ENCODE assay signal across 16 cellular contexts in the genomic region with DNA sequence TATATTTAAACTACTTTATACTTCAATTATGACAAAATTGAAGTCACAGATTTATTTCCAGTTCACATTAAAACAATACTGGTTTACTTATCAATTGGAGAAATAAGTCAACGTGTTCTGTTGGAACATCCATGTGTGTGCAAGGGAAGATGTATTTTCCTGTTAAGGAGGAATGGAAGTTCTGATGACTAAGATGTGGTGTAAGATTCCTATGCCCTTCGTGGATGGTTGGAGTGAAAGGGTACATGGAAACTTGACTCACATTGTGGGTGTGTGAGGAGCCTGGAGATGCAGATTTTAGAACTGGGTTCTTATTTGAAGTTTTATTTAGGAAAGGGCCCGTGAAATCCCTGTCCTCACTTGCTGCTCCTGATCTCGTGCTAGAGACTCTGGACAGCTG.
DNase-seq lines count a peak whose midpoint lies in the region; TF ChIP-seq lines count a peak whose summit lies in the region.
"Had no signal": no experiment of that assay in that cellular context is flagged by ENCODE, and none has a peak within 500 bp of the region (broad histone marks: within the 10 kb centered on the region; RNA-seq: fewer than 3 reads in every experiment).

No MANE protein-coding gene starts in this region.

- no peaks in the 10 kb centered on the region for H3K9me3 Mint-ChIP-seq in activated naive CD8-positive, alpha-beta T cell treated with anti-CD3 and anti-CD28 coated beads for 36 hours

- no peak overlapping the region for H3K27ac Mint-ChIP-seq in activated naive CD8-positive, alpha-beta T cell treated with anti-CD3 and anti-CD28 coated beads for 36 hours

- H3K27ac ChIP-seq in osteoblast (ENCODE audit: low read depth, low read length): no peak overlapping the region
- no peak overlapping the region for H3K27ac ChIP-seq in Karpas-422 (ENCODE audit: low read length)
- no peak overlapping the region for H3K27ac ChIP-seq in coronary artery

- no peaks in the 10 kb centered on the region for H3K9me2 ChIP-seq in Karpas-422 (replicated peaks; ENCODE audit: insufficient read depth, low read length)

- no peak overlapping the region for H3K9ac ChIP-seq in Karpas-422 (ENCODE audit: low read length)

- H3K36me3 Mint-ChIP-seq in activated naive CD8-positive, alpha-beta T cell treated with anti-CD3 and anti-CD28 coated beads for 36 hours: no peaks in the 10 kb centered on the region

- no peaks in the 10 kb centered on the region for H3K9me3 ChIP-seq in osteoblast (ENCODE audit: low read depth, low read length)
- H3K9me3 ChIP-seq in Karpas-422 (ENCODE audit: low read length): no peaks in the 10 kb centered on the region

- DNase-seq in AG08395 (ENCODE audit: low spot score): peak; percentile 20
- DNase-seq in HT1080 (ENCODE audit: low read depth): peak; percentile 55
- DNase-seq in epithelial cell of esophagus (ENCODE audit: low read depth): peak; percentile 42
- DNase-seq in osteoblast (ENCODE audit: insufficient read length, low spot score, missing footprints): peak; percentile 79
- no peak for DNase-seq in NCI-H82 treated with DMSO at 0.1 percent for 48 hours (lab: John Stamatoyannopoulos, UW; ENCODE audit: unreplicated experiment)
- no peak for DNase-seq in Karpas-422
- no peak for DNase-seq in coronary artery (ENCODE audit: low spot score)
- no peak for DNase-seq in activated naive CD8-positive, alpha-beta T cell treated with anti-CD3 and anti-CD28 coated beads for 36 hours
- DNase-seq: AML-193, DMS79, GOT3, Kasumi-1, NCI-H1417, NCI-H2029, NCI-H2171 treated with DMSO at 0.1 percent for 48 hours, NCI-H510A had no signal

- H3K4me2 ChIP-seq in osteoblast (ENCODE audit: insufficient read depth, low read length) (no peak overlapping the region), Karpas-422 (ENCODE audit: low read depth, low read length, poor library complexity, severe bottlenecking) (no peak overlapping the region)

- H3K4me3 Mint-ChIP-seq in activated naive CD8-positive, alpha-beta T cell treated with anti-CD3 and anti-CD28 coated beads for 36 hours: no peak overlapping the region

- no peaks in the 10 kb centered on the region for H3K79me2 ChIP-seq in osteoblast (ENCODE audit: insufficient read depth, low read length)
- H3K79me2 ChIP-seq in Karpas-422 (ENCODE audit: low read length): no peaks in the 10 kb centered on the region

- H4K20me1 ChIP-seq in osteoblast (ENCODE audit: insufficient read depth, low read length) (no peaks in the 10 kb centered on the region), Karpas-422 (ENCODE audit: insufficient read depth, low read depth, low read length) (no peaks in the 10 kb centered on the region)

- H3K27me3 Mint-ChIP-seq in activated naive CD8-positive, alpha-beta T cell treated with anti-CD3 and anti-CD28 coated beads for 36 hours: no peaks in the 10 kb centered on the region

- no peaks in the 10 kb centered on the region for H3K27me3 ChIP-seq in osteoblast (ENCODE audit: insufficient read depth, low read length)
- H3K27me3 ChIP-seq in Karpas-422 (ENCODE audit: low read length): no peaks in the 10 kb centered on the region

- H3K36me3 ChIP-seq in osteoblast (ENCODE audit: insufficient read depth, low read length) (no peaks in the 10 kb centered on the region), Karpas-422 (ENCODE audit: insufficient read depth, low read length) (no peaks in the 10 kb centered on the region)

- no peak overlapping the region for H3K4me3 ChIP-seq in epithelial cell of esophagus (ENCODE audit: low read length)
- no peak overlapping the region for H3K4me3 ChIP-seq in osteoblast (ENCODE audit: insufficient read depth, low read length)
- H3K4me3 ChIP-seq in Karpas-422 (ENCODE audit: low read length): no peak overlapping the region
- H3K4me3 ChIP-seq in coronary artery: no peak overlapping the region

- no peaks in the 10 kb centered on the region for H3K4me1 ChIP-seq in osteoblast (ENCODE audit: insufficient read depth, low read length)
- H3K4me1 ChIP-seq in Karpas-422 (ENCODE audit: low read length): no peaks in the 10 kb centered on the region

- no peaks in the 10 kb centered on the region for H3K4me1 Mint-ChIP-seq in activated naive CD8-positive, alpha-beta T cell treated with anti-CD3 and anti-CD28 coated beads for 36 hours

- H2AFZ ChIP-seq in osteoblast (ENCODE audit: low read length) (no peak overlapping the region), Karpas-422 (ENCODE audit: low read length) (no peak overlapping the region)

- TF ChIP-seq CTCF in epithelial cell of esophagus (IDR thresholded peaks at IDR 0.05; ENCODE audit: insufficient read depth, low read depth, low read length, missing control alignments): no peak
- no peak for TF ChIP-seq CTCF in osteoblast (IDR thresholded peaks at IDR 0.05; ENCODE audit: extremely low read depth, low read depth, low read length)
- no peak for TF ChIP-seq CTCF in coronary artery (IDR thresholded peaks at IDR 0.05)

Comparison
In these comparisons a context has a peak if more than half of its experiments do, and no peak if none do; other contexts are left out.
1. DNase-seq: peak in AG08395 (single experiment), HT1080 (single experiment), epithelial cell of esophagus (single experiment) and osteoblast (single experiment); none in NCI-H82 treated with DMSO at 0.1 percent for 48 hours (single experiment), Karpas-422 (single experiment), coronary artery (single experiment) and activated naive CD8-positive, alpha-beta T cell treated with anti-CD3 and anti-CD28 coated beads for 36 hours (single experiment).